ENCODE assay signal across 10 cellular contexts in the genomic region with DNA sequence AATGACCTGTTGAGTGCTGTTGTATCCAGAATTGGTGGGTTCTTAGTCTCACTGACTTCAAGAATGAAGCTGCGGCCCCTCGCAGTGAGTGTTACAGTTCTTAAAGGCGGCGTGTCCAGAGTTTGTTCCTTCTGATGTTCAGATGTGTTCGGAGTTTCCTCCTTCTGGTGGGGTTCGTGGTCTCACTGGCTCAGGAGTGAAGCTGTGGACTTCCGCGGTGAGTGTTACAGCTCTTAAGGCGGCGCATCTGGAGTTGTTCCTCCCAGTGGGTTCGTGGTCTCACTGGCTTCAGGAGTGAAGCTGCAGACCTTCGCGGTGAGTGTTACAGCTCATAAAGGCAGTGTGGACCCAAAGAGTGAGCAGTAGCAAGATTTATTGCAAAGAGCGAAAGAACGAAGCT. TPM values are rescaled to one million over a fixed set of nuclear protein-coding genes. Genes with fewer than 3 reads are reported as not detected.
"Had no signal": no experiment of that assay in that cellular context is flagged by ENCODE, and none has a peak within 500 bp of the region (broad histone marks: within the 10 kb centered on the region; RNA-seq: fewer than 3 reads in every experiment).

No MANE protein-coding gene starts in this region.

RNA-seq across cellular contexts. Expression of gene GABRR1, which starts 16.4 kb away (rescaled TPM):
- total RNA-seq: frontal cortex; kidney; left lobe of liver; lung; mesothelial cell of epicardium; osteocyte; SJSA1; T-helper 2 cell treated with Interferon-gamma antibody and Interleukin-4, amounts not matched to agents 100 ng/mL and 5 ng/mL, for 36 hours; temporal lobe; vagina had no signal
